Comparison of ENCODE assay signal across 18 cellular contexts in the genomic region with DNA sequence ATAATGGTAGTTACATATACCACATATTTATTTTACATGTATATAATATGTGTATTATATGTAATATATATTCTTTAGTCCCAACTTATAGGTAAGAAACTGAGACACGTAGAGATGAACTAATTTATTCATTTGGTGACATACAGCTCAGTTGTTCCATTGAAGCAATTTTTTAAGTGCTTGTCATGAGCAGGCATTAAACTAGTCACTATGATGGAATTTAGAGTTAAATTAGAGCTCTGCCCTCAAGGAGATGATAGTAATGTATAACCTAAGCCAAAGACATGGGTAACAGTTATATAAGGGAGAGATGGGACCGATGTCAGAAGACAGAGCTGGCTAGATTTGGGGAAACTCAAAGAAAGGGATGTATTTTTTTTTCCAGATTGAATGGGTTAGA.
"Had no signal": no experiment of that assay in that cellular context is flagged by ENCODE, and none has a peak within 500 bp of the region (broad histone marks: within the 10 kb centered on the region; RNA-seq: fewer than 3 reads in every experiment).

No MANE protein-coding gene starts in this region.

- H3K4me3 ChIP-seq: mucosa of descending colon, right lobe of liver, spleen, tibial nerve had no signal

- DNase-seq: activated CD4-positive, alpha-beta T cell treated with anti-CD3 and anti-CD28 coated beads for 4 hours; activated CD8-positive, alpha-beta memory T cell treated with anti-CD3 and anti-CD28 coated beads, Interleukin-2, amount 50 U/mL, for 4 hours; activated CD8-positive, alpha-beta T cell treated with anti-CD3 and anti-CD28 coated beads for 36 hours; activated naive CD4-positive, alpha-beta T cell; activated naive CD8-positive, alpha-beta T cell treated with anti-CD3 and anti-CD28 coated beads, Interleukin-2, amount 50 U/mL, for 24 hours; activated T-cell treated with anti-CD3 and anti-CD28 coated beads, Interleukin-2, amount 50 U/mL, for 72 hours; central memory CD4-positive, alpha-beta T cell; cortex of kidney; effector CD8-positive, alpha-beta T cell; hippocampal formation; mucosa of descending colon; natural killer cell; nucleus accumbens; right lobe of liver; spleen; stimulated activated CD4-positive, alpha-beta T cell treated with anti-CD3 and anti-CD28 coated beads, Interleukin-1b, Interleukin-23, amount 100 ng/mL, for 48 hours; WERI-Rb-1 had no signal
